ENCODE assay signal across 12 cellular contexts in genomic region chr14:91376547-91377477, GRCh38. TPM values are rescaled to one million over a fixed set of nuclear protein-coding genes. Genes with fewer than 3 reads are reported as not detected.
DNase-seq lines count a peak whose midpoint lies in the region; ATAC-seq and TF ChIP-seq lines count a peak whose summit lies in the region.
"Had no signal": no experiment of that assay in that cellular context is flagged by ENCODE, and none has a peak within 500 bp of the region (broad histone marks: within the 10 kb centered on the region; RNA-seq: fewer than 3 reads in every experiment).

No MANE protein-coding gene starts in this region.

- H3K9me3 ChIP-seq in neutrophil, result no peaks in the 10 kb centered on the region
- H3K9me3 ChIP-seq: SJSA1, uterus had no signal

- H3K27me3 Mint-ChIP-seq in T-helper 1 cell treated with Interleukin-12 subunit alpha and Interleukin-12 subunit beta and Interleukin-4 antibody, amounts not matched to agents 30 μg/mL and 1 μg/mL, for 36 hours (ENCODE audit: low read depth), result no peaks in the 10 kb centered on the region
- no peaks in the 10 kb centered on the region for H3K27me3 Mint-ChIP-seq in activated T-helper 2 cell treated with anti-CD3 and anti-CD28 coated beads, Interferon-gamma antibody, Interleukin-2, Interleukin-4, amounts not matched to agents 10 μg/mL and 5 μg/mL and 100 μg/mL, durations not matched to agents 14 hours and 24 hours and 36 hours (ENCODE audit: low read depth)

- intact Hi-C loops in activated T-helper 2 cell treated with anti-CD3 and anti-CD28 coated beads, Interferon-gamma antibody, Interleukin-2, Interleukin-4, amounts not matched to agents 10 μg/mL and 5 μg/mL and 100 μg/mL, durations not matched to agents 14 hours and 24 hours and 36 hours (cut with micrococcal nuclease), result no loop called here

- no peaks in the 10 kb centered on the region for H3K36me3 ChIP-seq in neutrophil
- H3K36me3 ChIP-seq: SJSA1, uterus had no signal

- no peaks in the 10 kb centered on the region for H3K27me3 ChIP-seq in neutrophil
- H3K27me3 ChIP-seq: SJSA1, uterus had no signal

- H3K4me1 ChIP-seq in neutrophil (ENCODE audit: control insufficient read depth in 1 of 2, insufficient read depth in 1 of 2, low read depth in 1 of 2, low read length in 1 of 2), result peaks cover 75 to 89% of the 10 kb centered on the region in 2 experiments
- H3K4me1 ChIP-seq: SJSA1 had no signal

- H3K4me3 Mint-ChIP-seq in T-helper 1 cell treated with Interleukin-12 subunit alpha and Interleukin-12 subunit beta and Interleukin-4 antibody, amounts not matched to agents 30 μg/mL and 1 μg/mL, for 36 hours, result peak overlapping the region; percentile 32
- no peak overlapping the region for H3K4me3 Mint-ChIP-seq in activated T-helper 2 cell treated with anti-CD3 and anti-CD28 coated beads, Interferon-gamma antibody, Interleukin-2, Interleukin-4, amounts not matched to agents 10 μg/mL and 5 μg/mL and 100 μg/mL, durations not matched to agents 14 hours and 24 hours and 36 hours (ENCODE audit: low read depth)

- no peak for DNase-seq in T-helper 1 cell
- peak; percentile 61 for DNase-seq in NCI-H2107 (lab: John Stamatoyannopoulos, UW)
- no peak for DNase-seq in activated T-helper 2 cell treated with anti-CD3 and anti-CD28 coated beads, Interferon-gamma antibody, Interleukin-2, Interleukin-4, amounts not matched to agents 10 μg/mL and 5 μg/mL and 100 μg/mL, durations not matched to agents 14 hours and 24 hours and 36 hours (ENCODE audit: low spot score)
- DNase-seq in COLO829 (ENCODE audit: low spot score), result no peak
- DNase-seq in germinal center (ENCODE audit: low spot score), result no peak
- DNase-seq: effector CD4-positive, alpha-beta T cell; NCI-H1105 treated with DMSO at 0.1 percent for 48 hours; uterus had no signal

- H3K36me3 Mint-ChIP-seq in T-helper 1 cell treated with Interleukin-12 subunit alpha and Interleukin-12 subunit beta and Interleukin-4 antibody, amounts not matched to agents 30 μg/mL and 1 μg/mL, for 36 hours (ENCODE audit: low read depth), result peaks cover 21% of the 10 kb centered on the region
- H3K36me3 Mint-ChIP-seq in activated T-helper 2 cell treated with anti-CD3 and anti-CD28 coated beads, Interferon-gamma antibody, Interleukin-2, Interleukin-4, amounts not matched to agents 10 μg/mL and 5 μg/mL and 100 μg/mL, durations not matched to agents 14 hours and 24 hours and 36 hours (ENCODE audit: low read depth), result peaks cover 38% of the 10 kb centered on the region

- no peaks in the 10 kb centered on the region for H3K9me3 Mint-ChIP-seq in T-helper 1 cell treated with Interleukin-12 subunit alpha and Interleukin-12 subunit beta and Interleukin-4 antibody, amounts not matched to agents 30 μg/mL and 1 μg/mL, for 36 hours
- H3K9me3 Mint-ChIP-seq in activated T-helper 2 cell treated with anti-CD3 and anti-CD28 coated beads, Interferon-gamma antibody, Interleukin-2, Interleukin-4, amounts not matched to agents 10 μg/mL and 5 μg/mL and 100 μg/mL, durations not matched to agents 14 hours and 24 hours and 36 hours, result no peaks in the 10 kb centered on the region

- H3K4me3 ChIP-seq in neutrophil (ENCODE audit: low read depth in 1 of 2, low read length in 1 of 2), result peak overlapping the region in 1 of 2 experiments; percentile 14
- H3K4me3 ChIP-seq: SJSA1, uterus had no signal

- H3K27ac ChIP-seq in neutrophil, result peak overlapping the region; percentile 84
- H3K27ac ChIP-seq: SJSA1, uterus had no signal

- no peak for ATAC-seq in HG03442 (IDR thresholded peaks at IDR 0.05; ENCODE audit: unreplicated experiment)

- H3K4me1 Mint-ChIP-seq in T-helper 1 cell treated with Interleukin-12 subunit alpha and Interleukin-12 subunit beta and Interleukin-4 antibody, amounts not matched to agents 30 μg/mL and 1 μg/mL, for 36 hours (ENCODE audit: low read depth), result peaks cover 86% of the 10 kb centered on the region
- H3K4me1 Mint-ChIP-seq in activated T-helper 2 cell treated with anti-CD3 and anti-CD28 coated beads, Interferon-gamma antibody, Interleukin-2, Interleukin-4, amounts not matched to agents 10 μg/mL and 5 μg/mL and 100 μg/mL, durations not matched to agents 14 hours and 24 hours and 36 hours (ENCODE audit: low read depth), result peaks cover 88% of the 10 kb centered on the region

- no peak for TF ChIP-seq CTCF in neutrophil (IDR thresholded peaks at IDR 0.05)

- peak overlapping the region; percentile 47 for H3K27ac Mint-ChIP-seq in T-helper 1 cell treated with Interleukin-12 subunit alpha and Interleukin-12 subunit beta and Interleukin-4 antibody, amounts not matched to agents 30 μg/mL and 1 μg/mL, for 36 hours
- H3K27ac Mint-ChIP-seq in activated T-helper 2 cell treated with anti-CD3 and anti-CD28 coated beads, Interferon-gamma antibody, Interleukin-2, Interleukin-4, amounts not matched to agents 10 μg/mL and 5 μg/mL and 100 μg/mL, durations not matched to agents 14 hours and 24 hours and 36 hours, result peak overlapping the region; percentile 20

RNA-seq across cellular contexts. Expression of gene CCDC88C, which starts 40.8 kb away (rescaled TPM):
- total RNA-seq in activated T-helper 2 cell treated with anti-CD3 and anti-CD28 coated beads, Interferon-gamma antibody, Interleukin-2, Interleukin-4, amounts not matched to agents 10 μg/mL and 5 μg/mL and 100 μg/mL, durations not matched to agents 14 hours and 24 hours and 36 hours, result 95.3 and 100 TPM in 2 replicates
- total RNA-seq: SJSA1 had no signal
